Comparison of ENCODE assay signal across 12 cellular contexts in genomic region chr1:4654764-4655673, GRCh38. TPM values are rescaled to one million over a fixed set of nuclear protein-coding genes. Genes with fewer than 3 reads are reported as not detected.
DNase-seq lines count a peak whose midpoint lies in the region; ATAC-seq and TF ChIP-seq lines count a peak whose summit lies in the region.
"Had no signal": no experiment of that assay in that cellular context is flagged by ENCODE, and none has a peak within 500 bp of the region (broad histone marks: within the 10 kb centered on the region; RNA-seq: fewer than 3 reads in every experiment).

No MANE protein-coding gene starts in this region.

- TF ChIP-seq CTCF in GM23338 (conservative IDR thresholded peaks at IDR 0.05; ENCODE audit: low read depth in 2 of 2) (no peak), neural crest cell (conservative IDR thresholded peaks at IDR 0.05) (no peak)

- no peaks in the 10 kb centered on the region for H3K9me2 ChIP-seq in GM23338 (ENCODE audit: insufficient read depth)

- H3K27ac ChIP-seq in GM23338 (ENCODE audit: low read depth): no peak overlapping the region

- no peak overlapping the region for H3K27ac Mint-ChIP-seq in GM23338
- no peak overlapping the region for H3K27ac Mint-ChIP-seq in neural crest cell (ENCODE audit: unreplicated experiment)
- H3K27ac Mint-ChIP-seq: activated T-helper 17 cell treated with anti-CD3 and anti-CD28 coated beads, Interleukin-2, amount 50 U/mL, for 72 hours had no signal

- H3K4me2 ChIP-seq in GM23338: no peak overlapping the region

- H3K9me3 Mint-ChIP-seq in GM23338 (no peaks in the 10 kb centered on the region; the same call in 2 of the 3 replicates), neural crest cell (no peaks in the 10 kb centered on the region)
- H3K9me3 Mint-ChIP-seq: activated T-helper 17 cell treated with anti-CD3 and anti-CD28 coated beads, Interleukin-2, amount 50 U/mL, for 72 hours had no signal

- H3K4me1 ChIP-seq in GM23338 (ENCODE audit: insufficient read depth): no peaks in the 10 kb centered on the region
- H3K4me1 ChIP-seq: Caco-2 had no signal

- H2AFZ ChIP-seq in GM23338: no peak overlapping the region

- H3K4me3 ChIP-seq in GM23338: no peak overlapping the region

- H3F3A ChIP-seq in GM23338 (replicated peaks; ENCODE audit: low read depth): no peaks in the 10 kb centered on the region

- no peaks in the 10 kb centered on the region for H4K20me1 ChIP-seq in GM23338 (replicated peaks; ENCODE audit: insufficient read depth)

- ATAC-seq in GM23338: no peak
- ATAC-seq in GM21447 (IDR thresholded peaks at IDR 0.05; ENCODE audit: unreplicated experiment): no peak
- no peak for ATAC-seq in HG03108 (IDR thresholded peaks at IDR 0.05; ENCODE audit: unreplicated experiment)
- ATAC-seq: activated T-helper 17 cell treated with anti-CD3 and anti-CD28 coated beads, Interleukin-2, amount 50 U/mL, for 72 hours had no signal

- H3K4me1 Mint-ChIP-seq in GM23338 (peaks cover 38% of the 10 kb centered on the region), neural crest cell (peaks cover 16% of the 10 kb centered on the region)
- H3K4me1 Mint-ChIP-seq: activated T-helper 17 cell treated with anti-CD3 and anti-CD28 coated beads, Interleukin-2, amount 50 U/mL, for 72 hours had no signal

- H3K27me3 ChIP-seq in GM23338 (ENCODE audit: insufficient read depth): no peaks in the 10 kb centered on the region

- DNase-seq in AG08396 (ENCODE audit: low spot score): peak; percentile 29
- DNase-seq in GM23338 (ENCODE audit: low spot score): no peak
- peak; percentile 61 for DNase-seq in ecto neural progenitor cell (ENCODE audit: low spot score)
- DNase-seq in neural crest cell (ENCODE audit: low read depth, low spot score): peak; percentile 8
- DNase-seq in EL: no peak
- DNase-seq in mucosa of gallbladder (ENCODE audit: low spot score): no peak
- DNase-seq: Caco-2, cortex of kidney had no signal

- H3K36me3 Mint-ChIP-seq in GM23338 (ENCODE audit: low read depth) (no peaks in the 10 kb centered on the region; the same call in 2 of the 3 replicates), neural crest cell (ENCODE audit: low read depth) (no peaks in the 10 kb centered on the region)

- no peaks in the 10 kb centered on the region for H3K79me2 ChIP-seq in GM23338 (replicated peaks; ENCODE audit: insufficient read depth)

- H3K4me3 Mint-ChIP-seq in GM23338 (peak overlapping the region; percentile 60), neural crest cell (peak overlapping the region; percentile 27)
- H3K4me3 Mint-ChIP-seq: activated T-helper 17 cell treated with anti-CD3 and anti-CD28 coated beads, Interleukin-2, amount 50 U/mL, for 72 hours had no signal

- H3K27me3 Mint-ChIP-seq in GM23338 (ENCODE audit: insufficient read depth, low read depth, poor library complexity): peaks cover 57% of the 10 kb centered on the region
- peaks cover 71% of the 10 kb centered on the region for H3K27me3 Mint-ChIP-seq in neural crest cell (ENCODE audit: low read depth)

- H3K36me3 ChIP-seq in GM23338 (ENCODE audit: insufficient read depth): no peaks in the 10 kb centered on the region

TF ChIP-seq in GM23338, 12 proteins besides CTCF, POLR2A, EP300 and RAD21 (continues in another document):
- TF ChIP-seq JUNB (IDR thresholded peaks at IDR 0.05; ENCODE audit: unreplicated experiment): no peak
- no peak for TF ChIP-seq EZH2phosphoT487 (IDR thresholded peaks at IDR 0.05; ENCODE audit: unreplicated experiment)
- no peak for TF ChIP-seq EZH2 (IDR thresholded peaks at IDR 0.05; ENCODE audit: low read depth, unreplicated experiment)
- no peak for TF ChIP-seq CREB1 (CRISPR knock-in tag; IDR thresholded peaks at IDR 0.05; ENCODE audit: low read depth)
- no peak for TF ChIP-seq ZNF114 (CRISPR knock-in tag; IDR thresholded peaks at IDR 0.05)
- TF ChIP-seq, protein P1, sequence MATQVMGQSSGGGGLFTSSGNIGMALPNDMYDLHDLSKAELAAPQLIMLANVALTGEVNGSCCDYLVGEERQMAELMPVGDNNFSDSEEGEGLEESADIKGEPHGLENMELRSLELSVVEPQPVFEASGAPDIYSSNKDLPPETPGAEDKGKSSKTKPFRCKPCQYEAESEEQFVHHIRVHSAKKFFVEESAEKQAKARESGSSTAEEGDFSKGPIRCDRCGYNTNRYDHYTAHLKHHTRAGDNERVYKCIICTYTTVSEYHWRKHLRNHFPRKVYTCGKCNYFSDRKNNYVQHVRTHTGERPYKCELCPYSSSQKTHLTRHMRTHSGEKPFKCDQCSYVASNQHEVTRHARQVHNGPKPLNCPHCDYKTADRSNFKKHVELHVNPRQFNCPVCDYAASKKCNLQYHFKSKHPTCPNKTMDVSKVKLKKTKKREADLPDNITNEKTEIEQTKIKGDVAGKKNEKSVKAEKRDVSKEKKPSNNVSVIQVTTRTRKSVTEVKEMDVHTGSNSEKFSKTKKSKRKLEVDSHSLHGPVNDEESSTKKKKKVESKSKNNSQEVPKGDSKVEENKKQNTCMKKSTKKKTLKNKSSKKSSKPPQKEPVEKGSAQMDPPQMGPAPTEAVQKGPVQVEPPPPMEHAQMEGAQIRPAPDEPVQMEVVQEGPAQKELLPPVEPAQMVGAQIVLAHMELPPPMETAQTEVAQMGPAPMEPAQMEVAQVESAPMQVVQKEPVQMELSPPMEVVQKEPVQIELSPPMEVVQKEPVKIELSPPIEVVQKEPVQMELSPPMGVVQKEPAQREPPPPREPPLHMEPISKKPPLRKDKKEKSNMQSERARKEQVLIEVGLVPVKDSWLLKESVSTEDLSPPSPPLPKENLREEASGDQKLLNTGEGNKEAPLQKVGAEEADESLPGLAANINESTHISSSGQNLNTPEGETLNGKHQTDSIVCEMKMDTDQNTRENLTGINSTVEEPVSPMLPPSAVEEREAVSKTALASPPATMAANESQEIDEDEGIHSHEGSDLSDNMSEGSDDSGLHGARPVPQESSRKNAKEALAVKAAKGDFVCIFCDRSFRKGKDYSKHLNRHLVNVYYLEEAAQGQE (IDR thresholded peaks at IDR 0.05; ENCODE audit: unreplicated experiment): no peak
- TF ChIP-seq ETS1 (IDR thresholded peaks at IDR 0.05): no peak
- TF ChIP-seq ZNF331 (CRISPR knock-in tag; IDR thresholded peaks at IDR 0.05; ENCODE audit: low read depth): no peak
- TF ChIP-seq STAT1 (IDR thresholded peaks at IDR 0.05; ENCODE audit: unreplicated experiment): no peak

RNA-seq across cellular contexts. Expression of gene AJAP1, which starts 0.6 kb away (rescaled TPM):
- 0.23 TPM in 1 of 2 replicates, not detected in the other for total RNA-seq in GM23338 (2014; rRNA removed; shearing (Covaris generic))
- not detected in 2 replicates for polyA plus RNA-seq in GM23338 (2016; fragmentation: Nextera tagmentation; extraction: Ambion mirVana)
- total RNA-seq in neural crest cell (1.2 and 1.4 TPM in 2 replicates), mucosa of gallbladder (0.43 TPM)
- total RNA-seq: activated T-helper 17 cell treated with anti-CD3 and anti-CD28 coated beads, Interleukin-2, amount 50 U/mL, for 72 hours; Caco-2; OCI-LY7 had no signal

Comparison
In these comparisons a context has a peak if more than half of its experiments do, and no peak if none do; other contexts are left out.
1. DNase-seq: peak in AG08396 (single experiment), ecto neural progenitor cell (single experiment) and neural crest cell (single experiment); none in GM23338 (single experiment), EL (single experiment) and mucosa of gallbladder (single experiment).